In the genomic region with DNA sequence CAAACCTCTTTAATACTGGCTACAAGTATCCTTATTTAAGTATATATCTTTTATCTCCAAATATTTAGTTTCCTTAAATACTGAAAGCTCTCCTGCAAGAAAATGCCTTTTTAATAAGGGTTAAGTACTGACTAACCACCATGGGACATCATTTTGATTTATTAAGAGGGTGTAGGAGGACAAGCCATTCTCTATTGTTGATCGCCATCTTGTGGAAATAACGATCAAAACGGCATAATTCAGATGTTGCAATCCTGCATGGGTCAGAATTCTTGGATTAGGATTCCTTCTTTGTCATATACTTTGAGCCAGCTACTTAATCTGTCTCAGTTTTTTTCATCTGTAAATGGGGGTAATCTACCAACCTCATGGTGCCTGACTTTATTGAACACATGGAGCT, we compare ENCODE assay signal across 8 cellular contexts. TPM values are rescaled to one million over a fixed set of nuclear protein-coding genes. Genes with fewer than 3 reads are reported as not detected.
DNase-seq lines count a peak whose midpoint lies in the region; ATAC-seq and TF ChIP-seq lines count a peak whose summit lies in the region.

No MANE protein-coding gene starts in this region.

- H3K36me3 Mint-ChIP-seq in naive thymus-derived CD4-positive, alpha-beta T cell, result no peaks in the 10 kb centered on the region
- no peaks in the 10 kb centered on the region for H3K36me3 Mint-ChIP-seq in activated CD8-positive, alpha-beta T cell treated with anti-CD3 and anti-CD28 coated beads, Interleukin-2, amount 10 ng/mL, durations not matched to agents 7 days and 5 days (ENCODE audit: low read depth)

- POLR2A ChIA-PET in Panc1 (lab: Charles Lee), result no interaction called here
- POLR2A ChIA-PET in naive thymus-derived CD4-positive, alpha-beta T cell (lab: Charles Lee), result no interaction called here
- POLR2A ChIA-PET in activated CD8-positive, alpha-beta T cell treated with anti-CD3 and anti-CD28 coated beads, Interleukin-2, amount 10 ng/mL, durations not matched to agents 7 days and 5 days (lab: Charles Lee), result no interaction called here

- no peaks in the 10 kb centered on the region for H3K27me3 ChIP-seq in Panc1 (ENCODE audit: control insufficient read depth, insufficient read depth, low read length)
- no peaks in the 10 kb centered on the region for H3K27me3 ChIP-seq in naive thymus-derived CD4-positive, alpha-beta T cell (ENCODE audit: control insufficient read depth in 2 of 2, insufficient read depth in 2 of 2, low read length in 2 of 2)

- H3K4me3 ChIP-seq in Panc1 (ENCODE audit: low read depth in 2 of 2, low read length in 2 of 2) (no peak overlapping the region), fibroblast of pulmonary artery (replicated peaks; ENCODE audit: low read depth, low read length) (no peak overlapping the region)
- H3K4me3 ChIP-seq in naive thymus-derived CD4-positive, alpha-beta T cell (ENCODE audit: low read length), result no peak overlapping the region

- intact Hi-C loops in Panc1 (cut with micrococcal nuclease; ENCODE audit: unreplicated experiment), result loop anchor here (1.0 kb wide), 2 partner anchors 48 to 78 kb away; no protein-coding TSS in a partner anchor
- intact Hi-C loops in naive thymus-derived CD4-positive, alpha-beta T cell (cut with micrococcal nuclease), result no loop called here

- DNase-seq in A172 (ENCODE audit: low spot score) (peak; percentile 84), HS-5 (ENCODE audit: low read depth) (peak; percentile 36), Panc1 (ENCODE audit: low read depth, low spot score) (peak; percentile 62), fibroblast of pulmonary artery (ENCODE audit: low read depth) (peak; percentile 79), renal cortical epithelial cell (ENCODE audit: low read depth) (peak; percentile 43)
- no peak for DNase-seq in naive thymus-derived CD4-positive, alpha-beta T cell
- no peak for DNase-seq in activated CD8-positive, alpha-beta T cell treated with anti-CD3 and anti-CD28 coated beads, Interleukin-2, amount 10 ng/mL, durations not matched to agents 7 days and 5 days

- H3K27ac Mint-ChIP-seq in naive thymus-derived CD4-positive, alpha-beta T cell, result no peak overlapping the region
- H3K27ac Mint-ChIP-seq in activated CD8-positive, alpha-beta T cell treated with anti-CD3 and anti-CD28 coated beads, Interleukin-2, amount 10 ng/mL, durations not matched to agents 7 days and 5 days, result no peak overlapping the region

- no TSS peak for BruUV-seq in Panc1 (replicated peaks; lab: Mats Ljungman, UMichigan)

- TF ChIP-seq CTCF in Panc1 (IDR thresholded peaks at IDR 0.05), result peak; percentile 42; the same call in 1 of the 2 replicates
- TF ChIP-seq CTCF in fibroblast of pulmonary artery (IDR thresholded peaks at IDR 0.05; ENCODE audit: low read length, missing control alignments), result peak; percentile 44

- peaks cover 0 to 9% (median 0%) of the 10 kb centered on the region in 11 donors for H3K9me3 Mint-ChIP-seq in naive thymus-derived CD4-positive, alpha-beta T cell
- no peaks in the 10 kb centered on the region for H3K9me3 Mint-ChIP-seq in activated CD8-positive, alpha-beta T cell treated with anti-CD3 and anti-CD28 coated beads, Interleukin-2, amount 10 ng/mL, durations not matched to agents 7 days and 5 days (ENCODE audit: insufficient read depth)

- H3K4me1 ChIP-seq in Panc1 (ENCODE audit: control insufficient read depth, insufficient read depth, low read length), result no peaks in the 10 kb centered on the region
- H3K4me1 ChIP-seq in naive thymus-derived CD4-positive, alpha-beta T cell (ENCODE audit: control insufficient read depth in 2 of 2, insufficient read depth in 2 of 2, low read length in 2 of 2), result no peaks in the 10 kb centered on the region

- CTCF ChIA-PET in Panc1 (lab: Charles Lee), result no interaction called here
- CTCF ChIA-PET in naive thymus-derived CD4-positive, alpha-beta T cell (lab: Charles Lee), result no interaction called here
- CTCF ChIA-PET in activated CD8-positive, alpha-beta T cell treated with anti-CD3 and anti-CD28 coated beads, Interleukin-2, amount 10 ng/mL, durations not matched to agents 7 days and 5 days (lab: Charles Lee), result no interaction called here

- H3K27ac ChIP-seq in Panc1 (ENCODE audit: low read length), result no peak overlapping the region
- no peak overlapping the region for H3K27ac ChIP-seq in naive thymus-derived CD4-positive, alpha-beta T cell (ENCODE audit: low read depth, low read length)

- H3K27me3 Mint-ChIP-seq in naive thymus-derived CD4-positive, alpha-beta T cell, result peaks cover 0 to 18% (median 5%) of the 10 kb centered on the region in 5 donors
- no peaks in the 10 kb centered on the region for H3K27me3 Mint-ChIP-seq in activated CD8-positive, alpha-beta T cell treated with anti-CD3 and anti-CD28 coated beads, Interleukin-2, amount 10 ng/mL, durations not matched to agents 7 days and 5 days (ENCODE audit: low read depth)

- no peaks in the 10 kb centered on the region for H3K36me3 ChIP-seq in Panc1 (ENCODE audit: control insufficient read depth, insufficient read depth, low read length)
- no peaks in the 10 kb centered on the region for H3K36me3 ChIP-seq in naive thymus-derived CD4-positive, alpha-beta T cell (ENCODE audit: control insufficient read depth in 2 of 3, insufficient read depth in 3 of 3, low read length in 3 of 3)

- peak; percentile 78; the same call in 1 of the 2 replicates for ATAC-seq in Panc1
- ATAC-seq in naive thymus-derived CD4-positive, alpha-beta T cell, result no peak
- no peak for ATAC-seq in activated CD8-positive, alpha-beta T cell treated with anti-CD3 and anti-CD28 coated beads, Interleukin-2, amount 10 ng/mL, durations not matched to agents 7 days and 5 days
- no peak for ATAC-seq in GM19455 (IDR thresholded peaks at IDR 0.05; ENCODE audit: unreplicated experiment)

- peaks cover 0 to 1% (median 0%) of the 10 kb centered on the region in 7 donors for H3K4me1 Mint-ChIP-seq in naive thymus-derived CD4-positive, alpha-beta T cell
- no peaks in the 10 kb centered on the region for H3K4me1 Mint-ChIP-seq in activated CD8-positive, alpha-beta T cell treated with anti-CD3 and anti-CD28 coated beads, Interleukin-2, amount 10 ng/mL, durations not matched to agents 7 days and 5 days (ENCODE audit: low read depth)

- no peak overlapping the region for H3K4me3 Mint-ChIP-seq in naive thymus-derived CD4-positive, alpha-beta T cell
- H3K4me3 Mint-ChIP-seq in activated CD8-positive, alpha-beta T cell treated with anti-CD3 and anti-CD28 coated beads, Interleukin-2, amount 10 ng/mL, durations not matched to agents 7 days and 5 days, result no peak overlapping the region

- in situ Hi-C loops in Panc1 (cut with HindIII; ENCODE audit: low pct_unique_long_range_greater_than_20kb, low sequenced_read_pairs), result no loop called here

- no peaks in the 10 kb centered on the region for H3K9me3 ChIP-seq in Panc1 (ENCODE audit: control insufficient read depth, insufficient read depth, low read depth, low read length)
- no peaks in the 10 kb centered on the region for H3K9me3 ChIP-seq in naive thymus-derived CD4-positive, alpha-beta T cell (ENCODE audit: control insufficient read depth in 2 of 3, low read length in 3 of 3)

RNA-seq across cellular contexts. Expression of a gene that starts 28.7 kb away (rescaled TPM):
- total RNA-seq in A172 (2014; rRNA removed; shearing (Covaris generic)), result not detected in 2 replicates
- total RNA-seq in Panc1 (2021; ENCODE audit: unreplicated experiment) (not detected), renal cortical epithelial cell (0.35 TPM in 1 of 2 replicates, not detected in the other)
- not detected for polyA plus RNA-seq in Panc1 (2012; ENCODE audit: insufficient read length)
- not detected for total RNA-seq in naive thymus-derived CD4-positive, alpha-beta T cell
- polyA plus RNA-seq in naive thymus-derived CD4-positive, alpha-beta T cell, result not detected
- total RNA-seq in activated CD8-positive, alpha-beta T cell treated with anti-CD3 and anti-CD28 coated beads, Interleukin-2, amount 10 ng/mL, durations not matched to agents 7 days and 5 days, result not detected

RNA-seq across cellular contexts. Expression of a gene that starts 56.5 kb away (rescaled TPM):
- not detected in 2 replicates for total RNA-seq in A172 (2014; rRNA removed; shearing (Covaris generic))
- total RNA-seq in Panc1 (2021; ENCODE audit: unreplicated experiment) (0.39 TPM), renal cortical epithelial cell (not detected in 2 replicates)
- not detected for polyA plus RNA-seq in Panc1 (2012; ENCODE audit: insufficient read length)
- not detected for total RNA-seq in naive thymus-derived CD4-positive, alpha-beta T cell
- polyA plus RNA-seq in naive thymus-derived CD4-positive, alpha-beta T cell, result not detected
- not detected for total RNA-seq in activated CD8-positive, alpha-beta T cell treated with anti-CD3 and anti-CD28 coated beads, Interleukin-2, amount 10 ng/mL, durations not matched to agents 7 days and 5 days

Comparison
In these comparisons a context has a peak if more than half of its experiments do, and no peak if none do; other contexts are left out.
1. DNase-seq: peak in A172 (single experiment), HS-5 (single experiment), Panc1 (single experiment), fibroblast of pulmonary artery (single experiment) and renal cortical epithelial cell (single experiment); none in naive thymus-derived CD4-positive, alpha-beta T cell (0 of 9) and activated CD8-positive, alpha-beta T cell treated with anti-CD3 and anti-CD28 coated beads, Interleukin-2, amount 10 ng/mL, durations not matched to agents 7 days and 5 days (single experiment).